ENCODE assay signal across 35 cellular contexts in the genomic region with DNA sequence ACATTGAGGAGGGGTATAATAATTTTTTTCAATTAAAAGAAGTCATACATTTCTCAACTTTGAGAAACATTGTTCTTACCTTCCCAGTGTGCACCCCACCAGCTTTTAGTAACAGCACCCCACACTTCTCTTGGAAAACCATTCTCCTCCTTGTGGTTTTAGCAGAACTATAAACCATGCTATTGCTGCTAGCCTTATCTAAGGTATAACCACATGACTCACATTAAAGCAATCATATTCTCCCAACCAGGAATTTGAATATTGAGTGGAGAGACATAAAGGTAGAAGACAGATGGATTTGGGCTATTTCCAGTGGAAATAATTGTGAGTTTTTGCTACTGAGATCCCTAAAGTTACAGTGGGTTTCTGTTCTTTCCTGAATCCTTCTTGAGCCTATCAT.
"Had no signal": no experiment of that assay in that cellular context is flagged by ENCODE, and none has a peak within 500 bp of the region (broad histone marks: within the 10 kb centered on the region; RNA-seq: fewer than 3 reads in every experiment).

No MANE protein-coding gene starts in this region.

- FAIRE-seq: frontal cortex had no signal

- ATAC-seq: activated CD4-positive, CD25-positive, alpha-beta regulatory T cell treated with anti-CD3 and anti-CD28 coated beads, Interleukin-2, amount 50 U/mL, for 24 hours; activated CD8-positive, alpha-beta T cell treated with anti-CD3 and anti-CD28 coated beads for 36 hours; activated naive CD8-positive, alpha-beta T cell treated with anti-CD3 and anti-CD28 coated beads, Interleukin-2, amount 50 U/mL, for 24 hours; esophagus mucosa; T-helper 17 cell had no signal

- H3K36me3 ChIP-seq: adrenal gland, brain microvascular endothelial cell, WERI-Rb-1 had no signal

- H3K27me3 ChIP-seq: adrenal gland, brain microvascular endothelial cell had no signal

- H3K4me3 ChIP-seq: adrenal gland, coronary artery, dorsolateral prefrontal cortex had no signal

- H3K27me3 Mint-ChIP-seq: activated B cell treated with CpG ODN at 0.5 μM for 24 hours; dendritic cell treated with granulocyte-macrophage colony-stimulating factor and Interleukin-4, amounts not matched to agents 40 ng/mL and 50 ng/mL, for 4 days; T-helper 17 cell had no signal

- H3K36me3 Mint-ChIP-seq: activated naive CD4-positive, alpha-beta T cell treated with anti-CD3 and anti-CD28 coated beads, Interleukin-2, amount 50 U/mL, for 24 hours; activated naive CD8-positive, alpha-beta T cell treated with anti-CD3 and anti-CD28 coated beads for 36 hours had no signal

- H3K9me3 Mint-ChIP-seq: activated CD8-positive, alpha-beta T cell treated with anti-CD3 and anti-CD28 coated beads for 36 hours; activated naive CD4-positive, alpha-beta T cell treated with anti-CD3 and anti-CD28 coated beads for 36 hours; activated naive CD4-positive, alpha-beta T cell treated with anti-CD3 and anti-CD28 coated beads, Interleukin-2, amount 50 U/mL, for 24 hours; activated naive CD8-positive, alpha-beta T cell treated with anti-CD3 and anti-CD28 coated beads, Interleukin-2, amount 50 U/mL, for 24 hours; activated T-helper 1 cell treated with anti-CD3 and anti-CD28 coated beads, Interleukin-12 subunit alpha, Interleukin-12 subunit beta, Interleukin-2, Interleukin-4 antibody, amounts not matched to agents 30 ng/mL and 10 ng/mL and 1 ng/mL, durations not matched to agents 14 hours and 24 hours and 36 hours; activated T-helper 2 cell treated with anti-CD3 and anti-CD28 coated beads, Interferon-gamma antibody, Interleukin-2, Interleukin-4, amounts not matched to agents 10 μg/mL and 5 μg/mL and 100 μg/mL, durations not matched to agents 14 hours and 24 hours and 36 hours; dendritic cell treated with granulocyte-macrophage colony-stimulating factor and Interleukin-4, amounts not matched to agents 40 ng/mL and 50 ng/mL, for 4 days; T-helper 2 cell treated with Interferon-gamma antibody and Interleukin-4, amounts not matched to agents 5 μg/mL and 100 μg/mL, for 36 hours had no signal

- H3K27ac ChIP-seq: adrenal gland, brain microvascular endothelial cell, coronary artery, dorsolateral prefrontal cortex, WERI-Rb-1 had no signal

- H3K4me1 ChIP-seq: adrenal gland had no signal

- H3K9me3 ChIP-seq: adrenal gland had no signal

- DNase-seq: activated B cell treated with CpG ODN at 0.5 μM for 24 hours; activated CD4-positive, alpha-beta T cell treated with anti-CD3 and anti-CD28 coated beads for 48 hours; activated CD4-positive, alpha-beta T cell treated with anti-CD3 and anti-CD28 coated beads, Interleukin-2, amount 50 U/mL, for 1 hour; activated CD4-positive, alpha-beta T cell treated with anti-CD3 and anti-CD28 coated beads, Interleukin-2, amount 50 U/mL, for 48 hours; activated CD8-positive, alpha-beta memory T cell treated with anti-CD3 and anti-CD28 coated beads for 24 hours; activated CD8-positive, alpha-beta T cell treated with anti-CD3 and anti-CD28 coated beads for 36 hours; activated effector memory CD4-positive, alpha-beta T cell treated with anti-CD3 and anti-CD28 coated beads, Interleukin-2, amount 50 U/mL, for 16 hours; activated naive CD4-positive, alpha-beta T cell treated with anti-CD3 and anti-CD28 coated beads for 36 hours; activated naive CD8-positive, alpha-beta T cell treated with anti-CD3 and anti-CD28 coated beads for 36 hours; activated naive CD8-positive, alpha-beta T cell treated with anti-CD3 and anti-CD28 coated beads, Interleukin-2, amount 50 U/mL, for 24 hours; activated T-cell treated with anti-CD3 and anti-CD28 coated beads, Interleukin-2, amount 50 U/mL, for 1 hour; activated T-cell treated with anti-CD3 and anti-CD28 coated beads, Interleukin-2, amount 50 U/mL, for 48 hours; adrenal gland; amygdala; aorta; brain microvascular endothelial cell; caudate nucleus; dorsolateral prefrontal cortex; effector memory CD4-positive, alpha-beta T cell; endodermal cell; foreskin fibroblast; head of caudate nucleus; T-helper 1 cell; T-helper 17 cell; T1000; WERI-Rb-1 had no signal

- H3K4me3 Mint-ChIP-seq: activated B cell treated with CpG ODN at 0.5 μM for 24 hours; activated CD8-positive, alpha-beta T cell treated with anti-CD3 and anti-CD28 coated beads for 36 hours; activated naive CD4-positive, alpha-beta T cell treated with anti-CD3 and anti-CD28 coated beads for 36 hours; activated naive CD4-positive, alpha-beta T cell treated with anti-CD3 and anti-CD28 coated beads, Interleukin-2, amount 50 U/mL, for 24 hours; activated naive CD8-positive, alpha-beta T cell treated with anti-CD3 and anti-CD28 coated beads for 36 hours; activated naive CD8-positive, alpha-beta T cell treated with anti-CD3 and anti-CD28 coated beads, Interleukin-2, amount 50 U/mL, for 24 hours; activated T-helper 1 cell treated with anti-CD3 and anti-CD28 coated beads, Interleukin-12 subunit alpha, Interleukin-12 subunit beta, Interleukin-2, Interleukin-4 antibody, amounts not matched to agents 30 ng/mL and 10 ng/mL and 1 ng/mL, durations not matched to agents 14 hours and 24 hours and 36 hours; dendritic cell treated with granulocyte-macrophage colony-stimulating factor and Interleukin-4, amounts not matched to agents 40 ng/mL and 50 ng/mL, for 4 days; endodermal cell; T-helper 17 cell; T-helper 2 cell treated with Interferon-gamma antibody and Interleukin-4, amounts not matched to agents 5 μg/mL and 100 μg/mL, for 36 hours had no signal

- H3K4me1 Mint-ChIP-seq: activated B cell treated with CpG ODN at 0.5 μM for 24 hours; activated naive CD4-positive, alpha-beta T cell treated with anti-CD3 and anti-CD28 coated beads, Interleukin-2, amount 50 U/mL, for 24 hours; activated naive CD8-positive, alpha-beta T cell treated with anti-CD3 and anti-CD28 coated beads for 36 hours; activated naive CD8-positive, alpha-beta T cell treated with anti-CD3 and anti-CD28 coated beads, Interleukin-2, amount 50 U/mL, for 24 hours; endodermal cell; T-helper 17 cell had no signal

- H3K27ac Mint-ChIP-seq: activated B cell treated with CpG ODN at 0.5 μM for 24 hours; activated CD8-positive, alpha-beta T cell treated with anti-CD3 and anti-CD28 coated beads for 36 hours; activated naive CD4-positive, alpha-beta T cell treated with anti-CD3 and anti-CD28 coated beads for 36 hours; activated naive CD4-positive, alpha-beta T cell treated with anti-CD3 and anti-CD28 coated beads, Interleukin-2, amount 50 U/mL, for 24 hours; activated naive CD8-positive, alpha-beta T cell treated with anti-CD3 and anti-CD28 coated beads for 36 hours; activated naive CD8-positive, alpha-beta T cell treated with anti-CD3 and anti-CD28 coated beads, Interleukin-2, amount 50 U/mL, for 24 hours; activated T-helper 1 cell treated with anti-CD3 and anti-CD28 coated beads, Interleukin-12 subunit alpha, Interleukin-12 subunit beta, Interleukin-2, Interleukin-4 antibody, amounts not matched to agents 30 ng/mL and 10 ng/mL and 1 ng/mL, durations not matched to agents 14 hours and 24 hours and 36 hours; activated T-helper 2 cell treated with anti-CD3 and anti-CD28 coated beads, Interferon-gamma antibody, Interleukin-2, Interleukin-4, amounts not matched to agents 10 μg/mL and 5 μg/mL and 100 μg/mL, durations not matched to agents 14 hours and 24 hours and 36 hours; dendritic cell treated with granulocyte-macrophage colony-stimulating factor and Interleukin-4, amounts not matched to agents 40 ng/mL and 50 ng/mL, for 4 days; endodermal cell; T-helper 17 cell; T-helper 2 cell treated with Interferon-gamma antibody and Interleukin-4, amounts not matched to agents 5 μg/mL and 100 μg/mL, for 36 hours had no signal
